ENCODE assay signal across 22 cellular contexts in the genomic region with DNA sequence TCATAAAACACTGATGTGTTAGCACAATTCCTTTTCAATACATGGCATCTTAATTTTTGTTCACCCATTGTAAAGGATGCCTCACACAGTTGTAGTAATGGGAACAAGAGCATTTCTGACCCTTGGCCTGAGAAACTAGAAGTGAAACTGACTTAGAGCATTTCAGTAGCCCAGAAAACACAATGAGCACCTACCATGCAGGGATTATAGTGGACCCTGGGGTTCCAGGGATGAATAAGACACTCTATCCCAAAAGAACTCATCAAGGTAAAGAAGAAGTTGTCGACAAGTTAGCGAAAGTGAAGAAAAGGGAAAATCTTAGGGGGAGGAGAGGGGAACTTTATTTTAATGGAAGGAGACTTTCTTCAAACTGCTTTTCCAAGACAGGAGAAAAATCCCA.
DNase-seq lines count a peak whose midpoint lies in the region; ATAC-seq, FAIRE-seq and TF ChIP-seq lines count a peak whose summit lies in the region.
"Had no signal": no experiment of that assay in that cellular context is flagged by ENCODE, and none has a peak within 500 bp of the region (broad histone marks: within the 10 kb centered on the region; RNA-seq: fewer than 3 reads in every experiment).

No MANE protein-coding gene starts in this region.

- CTCF ChIA-PET in GM12878 (lab: Yijun Ruan, JAX) = interaction anchor here (0.9 to 12.0 kb wide), 10 partner anchors 10 to 267 kb away, joined by 3 to 174 read pairs (median 8); a partner anchor contains a TSS

- peak overlapping the region; percentile 13; the same call in 1 of the 2 replicates for H3K4me2 ChIP-seq in GM12878 (ENCODE audit: control insufficient read depth, insufficient read depth)
- H3K4me2 ChIP-seq: BLaER1 had no signal

- no TSS peak for BruUV-seq in GM12878 (replicated peaks; lab: Mats Ljungman, UMichigan)

- no peaks in the 10 kb centered on the region for H4K20me1 ChIP-seq in GM12878 (ENCODE audit: control insufficient read depth, insufficient read depth)
- H4K20me1 ChIP-seq: BLaER1 had no signal

- SMC1A ChIA-PET in GM12878 (lab: Charles Lee; ENCODE audit: uncharacterized antibody, unreplicated experiment) = interaction anchor here (0.7 to 8.1 kb wide), 6 partner anchors 12 to 177 kb away, joined by 3 to 164 read pairs (median 4); a partner anchor contains a TSS

- H2AFZ ChIP-seq in GM12878 (ENCODE audit: control insufficient read depth, low read depth, low read length) = no peak overlapping the region

- H3K9me3 ChIP-seq in GM12878 (replicated peaks; ENCODE audit: control insufficient read depth, insufficient read depth, low read length) (no peaks in the 10 kb centered on the region), uterus (no peaks in the 10 kb centered on the region), stomach (no peaks in the 10 kb centered on the region), MG63 (no peaks in the 10 kb centered on the region)
- H3K9me3 ChIP-seq: BLaER1 had no signal

- POLR2A ChIA-PET in GM12878 (lab: Charles Lee) = interaction anchor here (1.0 to 2.2 kb wide), 3 partner anchors 13 to 150 kb away, joined by 5 to 7 read pairs (median 5); a partner anchor contains a TSS

- H3K4me3 ChIP-seq in GM12878 (no peak overlapping the region), uterus (no peak overlapping the region), stomach (no peak overlapping the region), MG63 (no peak overlapping the region)
- H3K4me3 ChIP-seq: BLaER1, K562 had no signal

- TF ChIP-seq CTCF in GM12878 (IDR thresholded peaks at IDR 0.05 in 2 of 3, conservative IDR thresholded peaks at IDR 0.05 in 1 of 3; ENCODE audit: control insufficient read depth in 2 of 3, extremely low read depth in 1 of 3, insufficient read depth in 1 of 3, low read depth in 3 of 3, low read length in 3 of 3) (no peak), uterus (IDR thresholded peaks at IDR 0.05) (no peak), stomach (IDR thresholded peaks at IDR 0.05) (no peak)

- peak; percentile 61 for FAIRE-seq in GM12891 (lab: Jason Lieb, UNC)
- FAIRE-seq in GM12878 (lab: Jason Lieb, UNC) = peak; percentile 7
- FAIRE-seq: G401.6, K562 had no signal

- peaks cover 37% of the 10 kb centered on the region for H3K4me1 ChIP-seq in GM12878 (ENCODE audit: control insufficient read depth, insufficient read depth, low read length)
- H3K4me1 ChIP-seq in uterus = no peaks in the 10 kb centered on the region
- H3K4me1 ChIP-seq in stomach = peaks cover 0 to 8% (median 3%) of the 10 kb centered on the region in 4 donors

- RAD21 ChIA-PET in GM12878 (lab: Charles Lee; ENCODE audit: unreplicated experiment) = interaction anchor here (0.8 to 3.2 kb wide), 6 partner anchors 10 to 177 kb away, joined by 3 to 49 read pairs (median 6); a partner anchor contains a TSS

- DNase-seq in GM12891 (ENCODE audit: insufficient read length, low spot score) = no peak
- DNase-seq in MV-4-11 (lab: John Stamatoyannopoulos, UW) = peak; percentile 59
- DNase-seq in GM12878 (ENCODE audit: low read depth, low spot score) = no peak
- no peak for DNase-seq in uterus
- DNase-seq in stomach = no peak
- DNase-seq in MG63 = no peak
- DNase-seq in Right ventricle myocardium superior = no peak
- DNase-seq: CD4-positive, alpha-beta memory T cell; DMS153; H7; HFFc6; NCI-H1694; NCI-H2081; NCI-H2171; NCI-H345; NCI-H524 treated with DMSO at 0.1 percent for 48 hours had no signal

- in situ Hi-C loops in GM12878 (cut with MboI) = loop anchor here (5.0 kb wide), 2 partner anchors 150 to 235 kb away; a partner anchor contains a TSS

- H3K36me3 ChIP-seq in GM12878 (ENCODE audit: control insufficient read depth in 2 of 2, insufficient read depth in 2 of 2, low read length in 1 of 2) (no peaks in the 10 kb centered on the region; a peak in 1 of 4 replicates), uterus (no peaks in the 10 kb centered on the region), stomach (peaks cover 0 to 31% (median 23%) of the 10 kb centered on the region in 4 donors), MG63 (no peaks in the 10 kb centered on the region)

- no peak for TF ChIP-seq EP300 in GM12878 (IDR thresholded peaks at IDR 0.05; ENCODE audit: borderline replicate concordance in 1 of 2, control insufficient read depth in 1 of 2, low read depth in 2 of 2, low read length in 2 of 2)
- no peak for TF ChIP-seq EP300 in stomach (IDR thresholded peaks at IDR 0.05)

- H3K27me3 ChIP-seq in GM12878 (replicated peaks in 1 of 2; ENCODE audit: control insufficient read depth in 2 of 2, insufficient read depth in 2 of 2, low read length in 1 of 2) = no peaks in the 10 kb centered on the region
- H3K27me3 ChIP-seq in uterus = no peaks in the 10 kb centered on the region
- H3K27me3 ChIP-seq in stomach = no peaks in the 10 kb centered on the region
- H3K27me3 ChIP-seq in MG63 = no peaks in the 10 kb centered on the region; the same call in 1 of the 2 replicates
- H3K27me3 ChIP-seq: BLaER1 had no signal

- H3K79me2 ChIP-seq in GM12878 (ENCODE audit: control insufficient read depth, insufficient read depth, low read length) = no peaks in the 10 kb centered on the region

- WGBS in GM12878 (ENCODE audit: insufficient coverage, insufficient replicate concordance, low lambda C conversion rate, missing lambda C conversion rate) = 84% methylated on average over 2 of the region's 2 CpGs
- WGBS in stomach, 5 donors = 96 to 100% (median 97%) methylated on average over 2 of the region's 2 CpGs

- H3K27ac ChIP-seq in GM12878 (ENCODE audit: control insufficient read depth, insufficient read depth) = no peak overlapping the region
- H3K27ac ChIP-seq in uterus = no peak overlapping the region
- H3K27ac ChIP-seq in stomach = no peak overlapping the region
- H3K27ac ChIP-seq: BLaER1 had no signal

- ATAC-seq in GM19324 (IDR thresholded peaks at IDR 0.05; ENCODE audit: low FRiP score, unreplicated experiment) = peak; percentile 45
- peak; percentile 69 for ATAC-seq in GM12878
- ATAC-seq in Right ventricle myocardium superior (ENCODE audit: poor library complexity) = no peak
- ATAC-seq: K562, Panc1, SK-N-SH treated with all-trans-retinoic acid at 6 μM for 48 hours had no signal

- TF ChIP-seq POLR2A in GM12891 (IDR thresholded peaks at IDR 0.05; ENCODE audit: low read depth, low read length) = no peak
- no peak for TF ChIP-seq POLR2A in GM12878 (IDR thresholded peaks at IDR 0.05; ENCODE audit: low read depth, low read length)
- TF ChIP-seq POLR2A in uterus (IDR thresholded peaks at IDR 0.05) = no peak
- TF ChIP-seq POLR2A in stomach (IDR thresholded peaks at IDR 0.05) = no peak

- TF ChIP-seq RAD21 in GM12878 (IDR thresholded peaks at IDR 0.05; ENCODE audit: insufficient read depth, low read depth, low read length) = no peak

- intact Hi-C loops in GM12878 (cut with micrococcal nuclease; ENCODE audit: unreplicated experiment) = loop anchor here (10.0 kb wide), 1 partner anchor 343 kb away; no protein-coding TSS in a partner anchor
- intact Hi-C loops in uterus (cut with DNase I; ENCODE audit: low total_unique reads) = loop anchor here (5.0 kb wide), 1 partner anchor 150 kb away; a partner anchor contains a TSS
- intact Hi-C loops in stomach (cut with DNase I; ENCODE audit: low total_unique reads) = loop anchor here (5.0 kb wide), 1 partner anchor 150 kb away; a partner anchor contains a TSS
- intact Hi-C loops in Right ventricle myocardium superior (cut with DNase I) = loop anchor here (5.0 kb wide), 2 partner anchors 150 to 340 kb away; a partner anchor contains a TSS

- no peak overlapping the region for H3K9ac ChIP-seq in GM12878 (ENCODE audit: control insufficient read depth, insufficient read depth, low read length)
- H3K9ac ChIP-seq: BLaER1 had no signal

TF ChIP-seq in GM12891, 5 proteins besides CTCF, POLR2A, EP300 and RAD21:
- TF ChIP-seq SPI1 (IDR thresholded peaks at IDR 0.05; ENCODE audit: low read depth, low read length) = peak; percentile 74
- TF ChIP-seq TAF1 (IDR thresholded peaks at IDR 0.05; ENCODE audit: low read depth, low read length) = no peak

TF ChIP-seq in GM12878, 131 proteins besides CTCF, POLR2A, EP300 and RAD21:
- peak; percentile 53; the same call in 1 of the 2 replicates for TF ChIP-seq DPF2 (IDR thresholded peaks at IDR 0.05)
- peak; percentile 91 for TF ChIP-seq NR2F1 (conservative IDR thresholded peaks at IDR 0.05)
- TF ChIP-seq LARP7 (IDR thresholded peaks at IDR 0.05) = no peak
- TF ChIP-seq IKZF1 (conservative IDR thresholded peaks at IDR 0.05) = peak; percentile 51
- TF ChIP-seq MEF2B (IDR thresholded peaks at IDR 0.05; ENCODE audit: partially characterized antibody, poor library complexity, severe bottlenecking) = no peak
- peak; percentile 43; the same call in 1 of the 2 replicates for TF ChIP-seq SPI1 (IDR thresholded peaks at IDR 0.05; ENCODE audit: borderline replicate concordance, insufficient read depth, low read depth, low read length)
- no peak for TF ChIP-seq ZNF622 (IDR thresholded peaks at IDR 0.05)
- TF ChIP-seq IKZF2 (IDR thresholded peaks at IDR 0.05) = peak; percentile 51 to 64
